In the genomic region with DNA sequence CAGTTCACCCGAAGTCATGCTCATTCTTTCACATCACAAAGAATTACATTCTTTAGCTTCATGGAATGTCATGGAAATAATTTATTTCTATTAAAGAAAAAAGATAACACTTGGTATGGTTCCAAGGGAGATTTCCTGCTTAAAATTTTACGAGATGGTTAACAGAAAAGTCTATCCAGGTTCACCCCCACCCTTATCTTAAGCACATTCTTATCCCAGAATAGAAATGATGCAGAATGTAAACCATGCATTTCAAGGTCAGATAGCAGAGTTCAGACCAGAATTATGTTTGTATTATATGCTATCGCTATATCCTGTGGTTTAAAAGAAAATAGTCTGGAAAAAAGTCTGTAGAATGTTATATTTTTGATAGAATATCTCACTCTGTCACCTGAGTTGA, we compare ENCODE assay signal across 23 cellular contexts.
"Had no signal": no experiment of that assay in that cellular context is flagged by ENCODE, and none has a peak within 500 bp of the region (broad histone marks: within the 10 kb centered on the region; RNA-seq: fewer than 3 reads in every experiment).

No MANE protein-coding gene starts in this region.

- H3K9me3 ChIP-seq: adrenal gland, esophagus muscularis mucosa, gastroesophageal sphincter, neutrophil, ovary, psoas muscle, right lobe of liver, tibial artery had no signal

- H3K27ac ChIP-seq: adrenal gland, esophagus muscularis mucosa, gastroesophageal sphincter, neutrophil, ovary, psoas muscle, right lobe of liver, skin epidermis, tibial artery had no signal

- H3K27me3 ChIP-seq: adrenal gland, esophagus muscularis mucosa, gastroesophageal sphincter, ovary, right lobe of liver, tibial artery had no signal

- ATAC-seq: activated CD4-positive, alpha-beta T cell treated with anti-CD3 and anti-CD28 coated beads for 36 hours; activated T-cell treated with anti-CD3 and anti-CD28 coated beads, Interleukin-2, amount 50 U/mL, for 4 hours; effector memory CD8-positive, alpha-beta T cell; gastroesophageal sphincter; psoas muscle; right lobe of liver; stimulated activated effector memory CD8-positive, alpha-beta T cell treated with anti-CD3 and anti-CD28 coated beads, Interleukin-12 subunit alpha, Interleukin-12 subunit beta, amount 100 ng/mL, for 72 hours; stimulated activated naive CD8-positive, alpha-beta T cell treated with anti-CD3 and anti-CD28 coated beads, Interleukin-15, amount 100 ng/mL, for 72 hours had no signal

- H3K36me3 ChIP-seq: adrenal gland, esophagus muscularis mucosa, gastroesophageal sphincter, neutrophil, ovary, right lobe of liver, tibial artery had no signal

- H3K4me1 ChIP-seq: adrenal gland, esophagus muscularis mucosa, gastroesophageal sphincter, right lobe of liver, tibial artery had no signal

- H3K4me3 ChIP-seq: adrenal gland, esophagus muscularis mucosa, gastroesophageal sphincter, ovary, psoas muscle, right lobe of liver, skin epidermis, tibial artery had no signal

- DNase-seq: activated B cell treated with CpG ODN at 0.5 μM for 24 hours; activated CD4-positive, alpha-beta T cell treated with anti-CD3 and anti-CD28 coated beads for 36 hours; activated CD4-positive, alpha-beta T cell treated with anti-CD3 and anti-CD28 coated beads, Interleukin-2, amount 50 U/mL, for 4 hours; activated CD8-positive, alpha-beta memory T cell treated with anti-CD3 and anti-CD28 coated beads for 24 hours; activated CD8-positive, alpha-beta memory T cell treated with anti-CD3 and anti-CD28 coated beads, Interleukin-2, amount 50 U/mL, for 4 hours; activated naive CD4-positive, alpha-beta T cell; activated T-cell treated with anti-CD3 and anti-CD28 coated beads, Interleukin-2, amount 50 U/mL, for 4 hours; adrenal gland; caudate nucleus; effector memory CD8-positive, alpha-beta T cell; head of caudate nucleus; ovary; psoas muscle; right lobe of liver; stimulated activated CD4-positive, alpha-beta T cell treated with anti-CD3 and anti-CD28 coated beads, Interleukin-1b, Interleukin-23, amount 100 ng/mL, for 48 hours; stimulated activated naive CD8-positive, alpha-beta T cell treated with anti-CD3 and anti-CD28 coated beads, Interleukin-15, amount 100 ng/mL, for 72 hours; T1000; tibial artery had no signal
